Comparison of ENCODE assay signal across 27 cellular contexts in genomic region chr22:28154856-28155255, GRCh38.
"Had no signal": no experiment of that assay in that cellular context is flagged by ENCODE, and none has a peak within 500 bp of the region (broad histone marks: within the 10 kb centered on the region; RNA-seq: fewer than 3 reads in every experiment).

No MANE protein-coding gene starts in this region.

- H3K36me3 ChIP-seq: heart right ventricle, left lung, lower lobe of right lung, neural progenitor cell, right atrium auricular region, stomach, thyroid gland, upper lobe of left lung had no signal

- H3K27ac ChIP-seq: heart right ventricle, left lung, lower lobe of right lung, neural progenitor cell, right atrium auricular region, stomach, thyroid gland, upper lobe of left lung had no signal

- ATAC-seq: activated CD4-positive, alpha-beta T cell treated with anti-CD3 and anti-CD28 coated beads for 36 hours; activated CD8-positive, alpha-beta memory T cell treated with anti-CD3 and anti-CD28 coated beads, Interleukin-2, amount 10 ng/mL, durations not matched to agents 7 days and 5 days; activated CD8-positive, alpha-beta T cell treated with anti-CD3 and anti-CD28 coated beads, Interleukin-2, amount 10 ng/mL, durations not matched to agents 7 days and 5 days; activated naive CD8-positive, alpha-beta T cell treated with anti-CD3 and anti-CD28 coated beads, Interleukin-2, amount 50 U/mL, for 24 hours; effector memory CD8-positive, alpha-beta T cell; heart right ventricle; left lung; lower lobe of right lung; natural killer cell; stimulated activated naive B cell treated with anti-CD40 and anti-IgM and Interleukin-4, amounts not matched to agents 10 μg/mL and 1 μg/mL and 100 μg/mL, for 72 hours had no signal

- H3K27me3 ChIP-seq: heart right ventricle, left lung, neural progenitor cell, right atrium auricular region, stomach, thyroid gland, upper lobe of left lung had no signal

- H3K4me3 Mint-ChIP-seq: activated CD4-positive, alpha-beta T cell treated with anti-CD3 and anti-CD28 coated beads for 36 hours; activated CD8-positive, alpha-beta memory T cell treated with anti-CD3 and anti-CD28 coated beads, Interleukin-2, amount 10 ng/mL, durations not matched to agents 7 days and 5 days; activated CD8-positive, alpha-beta T cell treated with anti-CD3 and anti-CD28 coated beads, Interleukin-2, amount 10 ng/mL, durations not matched to agents 7 days and 5 days; activated naive CD4-positive, alpha-beta T cell treated with anti-CD3 and anti-CD28 coated beads, Interleukin-2, amount 50 U/mL, for 24 hours; activated naive CD8-positive, alpha-beta T cell treated with anti-CD3 and anti-CD28 coated beads, Interleukin-2, amount 50 U/mL, for 24 hours; effector memory CD8-positive, alpha-beta T cell; natural killer cell; neural progenitor cell; stimulated activated naive B cell treated with anti-CD40 and anti-IgM and Interleukin-4, amounts not matched to agents 10 μg/mL and 1 μg/mL and 100 μg/mL, for 72 hours; T-helper 2 cell treated with Interferon-gamma antibody and Interleukin-4, amounts not matched to agents 5 μg/mL and 100 μg/mL, for 36 hours had no signal

- H3K36me3 Mint-ChIP-seq: activated CD8-positive, alpha-beta memory T cell treated with anti-CD3 and anti-CD28 coated beads, Interleukin-2, amount 10 ng/mL, durations not matched to agents 7 days and 5 days; activated naive CD4-positive, alpha-beta T cell treated with anti-CD3 and anti-CD28 coated beads, Interleukin-2, amount 50 U/mL, for 24 hours; natural killer cell; stimulated activated naive B cell treated with anti-CD40 and anti-IgM and Interleukin-4, amounts not matched to agents 10 μg/mL and 1 μg/mL and 100 μg/mL, for 72 hours had no signal

- H3K9me3 Mint-ChIP-seq: activated naive CD4-positive, alpha-beta T cell treated with anti-CD3 and anti-CD28 coated beads, Interleukin-2, amount 50 U/mL, for 24 hours; activated T-helper 2 cell treated with anti-CD3 and anti-CD28 coated beads, Interferon-gamma antibody, Interleukin-2, Interleukin-4, amounts not matched to agents 10 μg/mL and 5 μg/mL and 100 μg/mL, durations not matched to agents 14 hours and 24 hours and 36 hours; natural killer cell; T-helper 2 cell treated with Interferon-gamma antibody and Interleukin-4, amounts not matched to agents 5 μg/mL and 100 μg/mL, for 36 hours had no signal

- H3K27ac Mint-ChIP-seq: activated CD4-positive, alpha-beta T cell treated with anti-CD3 and anti-CD28 coated beads for 36 hours; activated CD8-positive, alpha-beta memory T cell treated with anti-CD3 and anti-CD28 coated beads, Interleukin-2, amount 10 ng/mL, durations not matched to agents 7 days and 5 days; activated CD8-positive, alpha-beta T cell treated with anti-CD3 and anti-CD28 coated beads, Interleukin-2, amount 10 ng/mL, durations not matched to agents 7 days and 5 days; activated naive CD4-positive, alpha-beta T cell treated with anti-CD3 and anti-CD28 coated beads, Interleukin-2, amount 50 U/mL, for 24 hours; activated naive CD8-positive, alpha-beta T cell treated with anti-CD3 and anti-CD28 coated beads, Interleukin-2, amount 50 U/mL, for 24 hours; activated T-helper 2 cell treated with anti-CD3 and anti-CD28 coated beads, Interferon-gamma antibody, Interleukin-2, Interleukin-4, amounts not matched to agents 10 μg/mL and 5 μg/mL and 100 μg/mL, durations not matched to agents 14 hours and 24 hours and 36 hours; effector memory CD8-positive, alpha-beta T cell; natural killer cell; neural progenitor cell; stimulated activated naive B cell treated with anti-CD40 and anti-IgM and Interleukin-4, amounts not matched to agents 10 μg/mL and 1 μg/mL and 100 μg/mL, for 72 hours; T-helper 2 cell treated with Interferon-gamma antibody and Interleukin-4, amounts not matched to agents 5 μg/mL and 100 μg/mL, for 36 hours had no signal

- H3K4me1 Mint-ChIP-seq: activated CD4-positive, alpha-beta T cell treated with anti-CD3 and anti-CD28 coated beads for 36 hours; activated CD8-positive, alpha-beta memory T cell treated with anti-CD3 and anti-CD28 coated beads, Interleukin-2, amount 10 ng/mL, durations not matched to agents 7 days and 5 days; activated naive CD4-positive, alpha-beta T cell treated with anti-CD3 and anti-CD28 coated beads, Interleukin-2, amount 50 U/mL, for 24 hours; activated naive CD8-positive, alpha-beta T cell treated with anti-CD3 and anti-CD28 coated beads, Interleukin-2, amount 50 U/mL, for 24 hours; natural killer cell; neural progenitor cell; stimulated activated naive B cell treated with anti-CD40 and anti-IgM and Interleukin-4, amounts not matched to agents 10 μg/mL and 1 μg/mL and 100 μg/mL, for 72 hours had no signal

- H3K27me3 Mint-ChIP-seq: activated CD4-positive, alpha-beta T cell treated with anti-CD3 and anti-CD28 coated beads for 36 hours; activated naive CD4-positive, alpha-beta T cell treated with anti-CD3 and anti-CD28 coated beads, Interleukin-2, amount 50 U/mL, for 24 hours had no signal

- H3K9me3 ChIP-seq: left lung, thyroid gland, upper lobe of left lung had no signal

- H3K4me1 ChIP-seq: heart right ventricle, left lung, lower lobe of right lung, neural progenitor cell, right atrium auricular region, thyroid gland, upper lobe of left lung had no signal

- DNase-seq: activated CD4-positive, alpha-beta T cell treated with anti-CD3 and anti-CD28 coated beads for 36 hours; activated CD4-positive, CD25-positive, alpha-beta regulatory T cell; activated CD8-positive, alpha-beta memory T cell treated with anti-CD3 and anti-CD28 coated beads, Interleukin-2, amount 10 ng/mL, durations not matched to agents 7 days and 5 days; activated CD8-positive, alpha-beta T cell treated with anti-CD3 and anti-CD28 coated beads, Interleukin-2, amount 10 ng/mL, durations not matched to agents 7 days and 5 days; activated naive CD8-positive, alpha-beta T cell treated with anti-CD3 and anti-CD28 coated beads, Interleukin-2, amount 50 U/mL, for 24 hours; activated T-cell treated with anti-CD3 and anti-CD28 coated beads, Interleukin-2, amount 50 U/mL, for 48 hours; cortex of kidney; effector memory CD8-positive, alpha-beta T cell; erythroblast; foreskin fibroblast; heart right ventricle; left lung; lower lobe of right lung; mesendoderm; natural killer cell; occipital lobe; stimulated activated CD4-positive, alpha-beta T cell treated with anti-CD3 and anti-CD28 coated beads, Interleukin-15, amount 100 ng/mL, for 24 hours; stimulated activated CD4-positive, alpha-beta T cell treated with anti-CD3 and anti-CD28 coated beads, Interleukin-2, amount 100 ng/mL, for 24 hours; stimulated activated naive B cell treated with anti-CD40 and anti-IgM and Interleukin-4, amounts not matched to agents 10 μg/mL and 1 μg/mL and 100 μg/mL, for 72 hours; stomach; thyroid gland; upper lobe of left lung had no signal

- H3K4me3 ChIP-seq: heart right ventricle, left lung, lower lobe of right lung, neural progenitor cell, right atrium auricular region, stomach, thyroid gland, upper lobe of left lung had no signal
